In the genomic region with DNA sequence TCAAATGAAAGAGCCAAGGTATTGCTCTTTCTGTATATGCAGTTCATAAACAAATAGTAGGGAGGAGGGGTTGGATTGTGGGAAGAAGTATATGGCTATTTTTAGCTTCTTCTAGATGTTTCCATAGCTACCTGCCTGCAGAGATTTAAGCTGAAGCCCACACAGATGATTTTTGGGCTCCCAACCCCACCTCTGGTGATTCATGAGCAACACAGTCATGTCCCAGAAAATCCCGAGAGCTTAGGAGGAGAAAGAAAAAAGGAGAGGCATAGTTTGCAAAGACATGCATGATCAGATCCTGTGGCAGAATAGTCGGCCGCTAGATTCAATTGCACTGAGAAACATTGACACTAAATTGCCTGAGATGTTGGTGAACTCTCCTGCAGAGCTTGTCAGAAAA, we compare ENCODE assay signal across 20 cellular contexts. TPM values are rescaled to one million over a fixed set of nuclear protein-coding genes. Genes with fewer than 3 reads are reported as not detected.
DNase-seq lines count a peak whose midpoint lies in the region; ATAC-seq, FAIRE-seq and TF ChIP-seq lines count a peak whose summit lies in the region.
"Had no signal": no experiment of that assay in that cellular context is flagged by ENCODE, and none has a peak within 500 bp of the region (broad histone marks: within the 10 kb centered on the region; RNA-seq: fewer than 3 reads in every experiment).

No MANE protein-coding gene starts in this region.

- H3K4me3 ChIP-seq in K562: no peak overlapping the region
- H3K4me3 ChIP-seq: HAP-1 had no signal

- no peaks in the 10 kb centered on the region for H3K9me1 ChIP-seq in K562 (ENCODE audit: control insufficient read depth, insufficient read depth, low read length)

- in situ Hi-C loops in K562 (cut with MboI): no loop called here

- H3K4me2 ChIP-seq in K562 (ENCODE audit: insufficient read depth, low read length): no peak overlapping the region

- 54% methylated on average over 3 of the region's 3 CpGs for WGBS in K562 (ENCODE audit: insufficient coverage, low coverage, missing lambda C conversion rate)

- ATAC-seq in T-cell (replicated peaks in 1 of 4): no peak
- ATAC-seq in K562: no peak
- no peak for ATAC-seq in stimulated activated effector memory CD8-positive, alpha-beta T cell treated with anti-CD3 and anti-CD28 coated beads, Interleukin-12 subunit alpha, Interleukin-12 subunit beta, amount 100 ng/mL, for 72 hours
- no peak for ATAC-seq in GM21528 (IDR thresholded peaks at IDR 0.05; ENCODE audit: low FRiP score, unreplicated experiment)

- no peaks in the 10 kb centered on the region for H3K79me2 ChIP-seq in K562 (ENCODE audit: control insufficient read depth, insufficient read depth, low read length)

- H3K27ac ChIP-seq in K562 (ENCODE audit: extremely low read depth, low read depth, low read length): no peak overlapping the region

- TF ChIP-seq POLR2A in K562 (conservative IDR thresholded peaks at IDR 0.05): no peak

- H3K27me3 ChIP-seq in K562 (ENCODE audit: control insufficient read depth in 2 of 2, insufficient read depth in 2 of 2, low read length in 2 of 2): no peaks in the 10 kb centered on the region

- H3K27me3 Mint-ChIP-seq in activated naive CD4-positive, alpha-beta T cell treated with anti-CD3 and anti-CD28 coated beads, Interleukin-2, amount 50 U/mL, for 24 hours: no peaks in the 10 kb centered on the region
- no peaks in the 10 kb centered on the region for H3K27me3 Mint-ChIP-seq in T-cell
- no peaks in the 10 kb centered on the region for H3K27me3 Mint-ChIP-seq in activated T-helper 1 cell treated with anti-CD3 and anti-CD28 coated beads, Interleukin-12 subunit alpha, Interleukin-12 subunit beta, Interleukin-2, Interleukin-4 antibody, amounts not matched to agents 30 ng/mL and 10 ng/mL and 1 ng/mL, durations not matched to agents 14 hours and 24 hours and 36 hours (ENCODE audit: insufficient read depth)

- H3K36me3 ChIP-seq in K562 (ENCODE audit: control insufficient read depth, insufficient read depth, low read length): no peaks in the 10 kb centered on the region
- H3K36me3 ChIP-seq: HAP-1 had no signal

- no peak for FAIRE-seq in K562 (lab: Jason Lieb, UNC)
- FAIRE-seq: D721Med had no signal

- H3K9me3 Mint-ChIP-seq in activated naive CD4-positive, alpha-beta T cell treated with anti-CD3 and anti-CD28 coated beads, Interleukin-2, amount 50 U/mL, for 24 hours: no peaks in the 10 kb centered on the region
- H3K9me3 Mint-ChIP-seq in T-cell: no peaks in the 10 kb centered on the region
- H3K9me3 Mint-ChIP-seq in stimulated activated effector memory CD8-positive, alpha-beta T cell treated with anti-CD3 and anti-CD28 coated beads, Interleukin-12 subunit alpha, Interleukin-12 subunit beta, amount 100 ng/mL, for 72 hours: no peaks in the 10 kb centered on the region
- no peaks in the 10 kb centered on the region for H3K9me3 Mint-ChIP-seq in activated T-helper 1 cell treated with anti-CD3 and anti-CD28 coated beads, Interleukin-12 subunit alpha, Interleukin-12 subunit beta, Interleukin-2, Interleukin-4 antibody, amounts not matched to agents 30 ng/mL and 10 ng/mL and 1 ng/mL, durations not matched to agents 14 hours and 24 hours and 36 hours

- TF ChIP-seq EP300 in K562 (IDR thresholded peaks at IDR 0.05; ENCODE audit: low read length): no peak

- H3K4me3 Mint-ChIP-seq in activated naive CD4-positive, alpha-beta T cell treated with anti-CD3 and anti-CD28 coated beads, Interleukin-2, amount 50 U/mL, for 24 hours: peak overlapping the region; percentile 19
- H3K4me3 Mint-ChIP-seq in T-cell: no peak overlapping the region
- no peak overlapping the region for H3K4me3 Mint-ChIP-seq in stimulated activated effector memory CD8-positive, alpha-beta T cell treated with anti-CD3 and anti-CD28 coated beads, Interleukin-12 subunit alpha, Interleukin-12 subunit beta, amount 100 ng/mL, for 72 hours
- no peak overlapping the region for H3K4me3 Mint-ChIP-seq in activated T-helper 1 cell treated with anti-CD3 and anti-CD28 coated beads, Interleukin-12 subunit alpha, Interleukin-12 subunit beta, Interleukin-2, Interleukin-4 antibody, amounts not matched to agents 30 ng/mL and 10 ng/mL and 1 ng/mL, durations not matched to agents 14 hours and 24 hours and 36 hours

- POLR2A ChIA-PET in T-cell (lab: Charles Lee) (interaction anchor here in 1 of 2 donors (1.1 kb wide), 1 partner anchor 11 kb away, joined by 3 read pairs; no protein-coding TSS in a partner anchor), K562 (lab: Yijun Ruan, JAX) (interaction anchor here (0.7 to 1.5 kb wide), 4 partner anchors 10 to 268 kb away, joined by 3 to 4 read pairs (median 3); partner anchors contain the start of gene TESPA1)

- H3K36me3 Mint-ChIP-seq in activated naive CD4-positive, alpha-beta T cell treated with anti-CD3 and anti-CD28 coated beads, Interleukin-2, amount 50 U/mL, for 24 hours: peaks cover 50% of the 10 kb centered on the region
- H3K36me3 Mint-ChIP-seq in T-cell: peaks cover 66% of the 10 kb centered on the region
- peaks cover 86% of the 10 kb centered on the region for H3K36me3 Mint-ChIP-seq in stimulated activated effector memory CD8-positive, alpha-beta T cell treated with anti-CD3 and anti-CD28 coated beads, Interleukin-12 subunit alpha, Interleukin-12 subunit beta, amount 100 ng/mL, for 72 hours
- peaks cover 75% of the 10 kb centered on the region for H3K36me3 Mint-ChIP-seq in activated T-helper 1 cell treated with anti-CD3 and anti-CD28 coated beads, Interleukin-12 subunit alpha, Interleukin-12 subunit beta, Interleukin-2, Interleukin-4 antibody, amounts not matched to agents 30 ng/mL and 10 ng/mL and 1 ng/mL, durations not matched to agents 14 hours and 24 hours and 36 hours (ENCODE audit: low read depth)

- H3K27ac Mint-ChIP-seq in activated naive CD4-positive, alpha-beta T cell treated with anti-CD3 and anti-CD28 coated beads, Interleukin-2, amount 50 U/mL, for 24 hours: peak overlapping the region; percentile 89
- H3K27ac Mint-ChIP-seq in T-cell: peak overlapping the region; percentile 78 to 87
- H3K27ac Mint-ChIP-seq in stimulated activated effector memory CD8-positive, alpha-beta T cell treated with anti-CD3 and anti-CD28 coated beads, Interleukin-12 subunit alpha, Interleukin-12 subunit beta, amount 100 ng/mL, for 72 hours: peak overlapping the region; percentile 53
- no peak overlapping the region for H3K27ac Mint-ChIP-seq in activated T-helper 1 cell treated with anti-CD3 and anti-CD28 coated beads, Interleukin-12 subunit alpha, Interleukin-12 subunit beta, Interleukin-2, Interleukin-4 antibody, amounts not matched to agents 30 ng/mL and 10 ng/mL and 1 ng/mL, durations not matched to agents 14 hours and 24 hours and 36 hours

- H3K9me3 ChIP-seq in K562 (replicated peaks; ENCODE audit: control insufficient read depth, insufficient read depth, low read depth, low read length): no peaks in the 10 kb centered on the region
- H3K9me3 ChIP-seq: HAP-1 had no signal

- H3K9ac ChIP-seq in K562 (ENCODE audit: insufficient read depth in 1 of 2, low read depth in 2 of 2, low read length in 2 of 2): no peak overlapping the region

- H3K4me1 Mint-ChIP-seq in activated naive CD4-positive, alpha-beta T cell treated with anti-CD3 and anti-CD28 coated beads, Interleukin-2, amount 50 U/mL, for 24 hours: peaks cover 93% of the 10 kb centered on the region
- peaks cover 89 to 94% (median 90%) of the 10 kb centered on the region in 3 donors for H3K4me1 Mint-ChIP-seq in T-cell
- peaks cover 55% of the 10 kb centered on the region for H3K4me1 Mint-ChIP-seq in stimulated activated effector memory CD8-positive, alpha-beta T cell treated with anti-CD3 and anti-CD28 coated beads, Interleukin-12 subunit alpha, Interleukin-12 subunit beta, amount 100 ng/mL, for 72 hours
- H3K4me1 Mint-ChIP-seq in activated T-helper 1 cell treated with anti-CD3 and anti-CD28 coated beads, Interleukin-12 subunit alpha, Interleukin-12 subunit beta, Interleukin-2, Interleukin-4 antibody, amounts not matched to agents 30 ng/mL and 10 ng/mL and 1 ng/mL, durations not matched to agents 14 hours and 24 hours and 36 hours (ENCODE audit: low read depth): peaks cover 72% of the 10 kb centered on the region

- no peaks in the 10 kb centered on the region for H4K20me1 ChIP-seq in K562 (replicated peaks; ENCODE audit: control insufficient read depth, insufficient read depth, low read length)

- CTCF ChIA-PET in T-cell (lab: Charles Lee): interaction anchor here (0.7 to 2.9 kb wide), 5 partner anchors 11 to 23 kb away, joined by 3 to 14 read pairs (median 6); no protein-coding TSS in a partner anchor
- CTCF ChIA-PET in K562 (lab: Yijun Ruan, JAX; ENCODE audit: low intra/inter-chr PET ratio): no interaction called here

- BruUV-seq in K562 (replicated peaks; lab: Mats Ljungman, UMichigan): no TSS peak

- H2AFZ ChIP-seq in K562 (ENCODE audit: low read depth, low read length): no peak overlapping the region

- DNase-seq in activated naive CD4-positive, alpha-beta T cell treated with Interleukin-2 at 50 U/mL for 16 hours: no peak
- DNase-seq in T-cell (no peak), K562 (ENCODE audit: extremely low read depth in 1 of 4, low spot score in 3 of 4) (no peak), cerebellar nuclear complex (lab: John Stamatoyannopoulos, UW) (no peak)
- no peak for DNase-seq in stimulated activated effector memory CD8-positive, alpha-beta T cell treated with anti-CD3 and anti-CD28 coated beads, Interleukin-12 subunit alpha, Interleukin-12 subunit beta, amount 100 ng/mL, for 72 hours (ENCODE audit: low spot score in 2 of 2)
- DNase-seq in activated T-helper 1 cell treated with anti-CD3 and anti-CD28 coated beads, Interleukin-12 subunit alpha, Interleukin-12 subunit beta, Interleukin-2, Interleukin-4 antibody, amounts not matched to agents 30 ng/mL and 10 ng/mL and 1 ng/mL, durations not matched to agents 14 hours and 24 hours and 36 hours (ENCODE audit: low spot score): no peak
- DNase-seq: ACHN; DMS79; MV-4-11; NCI-H1930; NCI-H2171; NCI-H446; NK-92 treated with Interleukin-12 subunit alpha and Interleukin-12 subunit beta, amount 100 ng/mL, for 24 hours; SHP77 treated with DMSO at 0.1 percent for 48 hours had no signal

- H3K4me1 ChIP-seq in K562 (replicated peaks in 1 of 2; ENCODE audit: control insufficient read depth in 2 of 2, insufficient read depth in 2 of 2, low read length in 2 of 2): peaks cover 4 to 21% of the 10 kb centered on the region in 2 experiments
- H3K4me1 ChIP-seq: HAP-1 had no signal

- intact Hi-C loops in K562 (cut with micrococcal nuclease): no loop called here
- intact Hi-C loops in activated T-helper 1 cell treated with anti-CD3 and anti-CD28 coated beads, Interleukin-12 subunit alpha, Interleukin-12 subunit beta, Interleukin-2, Interleukin-4 antibody, amounts not matched to agents 30 ng/mL and 10 ng/mL and 1 ng/mL, durations not matched to agents 14 hours and 24 hours and 36 hours (cut with micrococcal nuclease): no loop called here

- TF ChIP-seq RAD21 in K562 (CRISPR knock-in tag; conservative IDR thresholded peaks at IDR 0.05 in 1 of 2, IDR thresholded peaks at IDR 0.05 in 1 of 2): no peak

- no peak for TF ChIP-seq CTCF in K562 (IDR thresholded peaks at IDR 0.05 in 2 of 3, conservative IDR thresholded peaks at IDR 0.05 in 1 of 3; ENCODE audit: insufficient read depth in 2 of 3, low read depth in 1 of 3, low read length in 3 of 3)

RNA-seq across cellular contexts. Expression of gene TESPA1, which starts 13.8 kb away (rescaled TPM):
- 100 to 1,000 TPM; 141 to 215 (median 170) TPM for total RNA-seq in T-cell
- 1.1 and 1.4 TPM in 2 replicates for total RNA-seq in K562 (2011; cell fraction: chromatin; rRNA removed; ENCODE audit: low replicate concordance)
- 1.0 and 1.6 TPM in 2 replicates for total RNA-seq in K562 (2011; cell fraction: nucleolus; rRNA removed)
- total RNA-seq in K562 (2011; cell fraction: nucleoplasm; rRNA removed): 0.15 and 0.59 TPM in 2 replicates
- 2.7 and 2.8 TPM in 2 replicates for total RNA-seq in K562 (2014; rRNA removed)
- 3.5 and 4.4 TPM in 2 replicates for total RNA-seq in K562 (2014; rRNA removed; fragmentation: Illumina TruSeq; extraction: Trizol)
- total RNA-seq in K562 (2015; rRNA removed; fragmentation: Illumina TruSeq; extraction: Trizol): 6.4 and 6.6 TPM in 2 replicates
- 2.4 and 3.8 TPM in 2 replicates for total RNA-seq in K562 (2021)
- polyA plus RNA-seq in K562 (2011; rRNA removed): 0.72 and 2.7 TPM in 2 replicates
- 0.45 and 1.7 TPM in 2 replicates for polyA plus RNA-seq in K562 (2011; cell fraction: cytosol; rRNA removed)
- 1.8 and 7.2 TPM in 2 replicates for polyA plus RNA-seq in K562 (2011; cell fraction: nucleus; rRNA removed)
- polyA plus RNA-seq in K562 (2012): 6.1 and 17.9 TPM in 2 replicates
- 6.3 and 7.1 TPM in 2 replicates for polyA plus RNA-seq in K562 (2014; fragmentation: Illumina TruSeq; extraction: Trizol)
- polyA plus RNA-seq in K562 (2014; fragmentation: Nextera tagmentation; extraction: Ambion mirVana): 1 to 10 TPM; 1.3 to 1.5 TPM
- polyA plus RNA-seq in K562 (2014; rRNA removed): 2.1 and 3.3 TPM in 2 replicates
- polyA minus RNA-seq in K562 (2011; rRNA and poly(A)+ RNA removed): 0.84 and 1.7 TPM in 2 replicates
- polyA minus RNA-seq in K562 (2011; cell fraction: cytosol; rRNA and poly(A)+ RNA removed): 5.1 TPM in 1 of 2 replicates, not detected in the other
- 0.67 and 4.9 TPM in 2 replicates for polyA minus RNA-seq in K562 (2011; cell fraction: nucleus; rRNA and poly(A)+ RNA removed)
- 179 and 181 TPM in 2 replicates for total RNA-seq in activated T-helper 1 cell treated with anti-CD3 and anti-CD28 coated beads, Interleukin-12 subunit alpha, Interleukin-12 subunit beta, Interleukin-2, Interleukin-4 antibody, amounts not matched to agents 30 ng/mL and 10 ng/mL and 1 ng/mL, durations not matched to agents 14 hours and 24 hours and 36 hours

RNA-seq across cellular contexts. Expression of gene NEUROD4, which starts 49.0 kb away (rescaled TPM):
- total RNA-seq in T-cell (under 1 TPM in 1 of 5 donors, not detected in 4; 0.06 TPM), K562 (2014; rRNA removed) (not detected in 2 replicates), K562 (2014; rRNA removed; fragmentation: Illumina TruSeq; extraction: Trizol) (not detected in 2 replicates), K562 (2015; rRNA removed; fragmentation: Illumina TruSeq; extraction: Trizol) (not detected in 2 replicates), K562 (2021) (not detected in 2 replicates)
- total RNA-seq in K562 (2011; cell fraction: chromatin; rRNA removed; ENCODE audit: low replicate concordance): not detected in 2 replicates
- not detected in 2 replicates for total RNA-seq in K562 (2011; cell fraction: nucleolus; rRNA removed)
- not detected in 2 replicates for total RNA-seq in K562 (2011; cell fraction: nucleoplasm; rRNA removed)
- polyA plus RNA-seq in K562 (2011; rRNA removed) (not detected in 2 replicates), K562 (2014; fragmentation: Illumina TruSeq; extraction: Trizol) (not detected in 2 replicates), K562 (2014; fragmentation: Nextera tagmentation; extraction: Ambion mirVana) (not detected), K562 (2014; rRNA removed) (not detected in 2 replicates)
- not detected in 2 replicates for polyA plus RNA-seq in K562 (2011; cell fraction: cytosol; rRNA removed)
- polyA plus RNA-seq in K562 (2011; cell fraction: nucleus; rRNA removed): not detected in 2 replicates
- polyA plus RNA-seq in K562 (2012): not detected in 2 replicates
- polyA minus RNA-seq in K562 (2011; rRNA and poly(A)+ RNA removed): not detected in 2 replicates
- polyA minus RNA-seq in K562 (2011; cell fraction: cytosol; rRNA and poly(A)+ RNA removed): not detected in 2 replicates
- not detected in 2 replicates for polyA minus RNA-seq in K562 (2011; cell fraction: nucleus; rRNA and poly(A)+ RNA removed)
- 0.05 TPM in 1 of 2 replicates, not detected in the other for total RNA-seq in activated T-helper 1 cell treated with anti-CD3 and anti-CD28 coated beads, Interleukin-12 subunit alpha, Interleukin-12 subunit beta, Interleukin-2, Interleukin-4 antibody, amounts not matched to agents 30 ng/mL and 10 ng/mL and 1 ng/mL, durations not matched to agents 14 hours and 24 hours and 36 hours
- total RNA-seq: OCI-LY7, RPMI7951 had no signal

Comparison
In these comparisons a context has a peak if more than half of its experiments do, and no peak if none do; other contexts are left out.
1. RNA of gene TESPA1, which starts 13.8 kb away (total RNA-seq): 179 to 181 TPM in activated T-helper 1 cell treated with anti-CD3 and anti-CD28 coated beads, Interleukin-12 subunit alpha, Interleukin-12 subunit beta, Interleukin-2, Interleukin-4 antibody, amounts not matched to agents 30 ng/mL and 10 ng/mL and 1 ng/mL, durations not matched to agents 14 hours and 24 hours and 36 hours and 141 to 215 TPM in T-cell; 0.15 to 6.6 TPM in K562; every median in the first group is over 10 times any median in the second.